Comparison of ENCODE assay signal across 20 cellular contexts in the genomic region with DNA sequence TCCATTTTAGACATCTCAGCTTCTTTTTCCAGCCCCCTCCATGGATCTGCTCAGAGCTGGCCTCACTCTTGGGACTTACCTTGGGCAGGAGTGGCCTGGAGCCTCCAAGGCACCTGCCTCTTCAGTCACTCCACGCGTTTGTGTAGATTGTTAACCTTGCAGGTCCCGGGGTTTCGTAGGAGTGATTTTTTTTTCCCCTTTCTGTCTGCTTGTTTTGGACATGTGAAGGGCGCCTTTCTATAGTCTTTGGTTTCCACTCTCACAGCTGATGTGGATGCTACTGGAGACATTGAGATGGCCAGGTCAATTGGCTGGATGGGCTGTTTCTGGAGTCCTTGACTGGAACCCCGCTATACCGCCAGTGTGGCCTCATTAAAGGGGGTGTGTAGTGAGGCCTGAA. TPM values are rescaled to one million over a fixed set of nuclear protein-coding genes. Genes with fewer than 3 reads are reported as not detected.
DNase-seq lines count a peak whose midpoint lies in the region; ATAC-seq and TF ChIP-seq lines count a peak whose summit lies in the region.
"Had no signal": no experiment of that assay in that cellular context is flagged by ENCODE, and none has a peak within 500 bp of the region (broad histone marks: within the 10 kb centered on the region; RNA-seq: fewer than 3 reads in every experiment).

No MANE protein-coding gene starts in this region.

- no peaks in the 10 kb centered on the region for H3K9me3 Mint-ChIP-seq in CD4-positive, alpha-beta T cell
- no peaks in the 10 kb centered on the region for H3K9me3 Mint-ChIP-seq in CD8-positive, alpha-beta memory T cell
- H3K9me3 Mint-ChIP-seq in dendritic cell treated with granulocyte-macrophage colony-stimulating factor and Interleukin-4, amounts not matched to agents 40 ng/mL and 50 ng/mL, for 4 days, result no peaks in the 10 kb centered on the region
- H3K9me3 Mint-ChIP-seq in nephron progenitor cell, result no peaks in the 10 kb centered on the region
- H3K9me3 Mint-ChIP-seq: stimulated activated naive B cell treated with anti-CD40 and anti-IgM and Interleukin-4, amounts not matched to agents 10 μg/mL and 1 μg/mL and 100 μg/mL, for 72 hours had no signal

- peak overlapping the region; percentile 69 for H3K4me3 Mint-ChIP-seq in CD4-positive, alpha-beta T cell
- peak overlapping the region in 5 of 7 donors; percentile 41 to 70 (median 50) for H3K4me3 Mint-ChIP-seq in CD8-positive, alpha-beta memory T cell
- H3K4me3 Mint-ChIP-seq in dendritic cell treated with granulocyte-macrophage colony-stimulating factor and Interleukin-4, amounts not matched to agents 40 ng/mL and 50 ng/mL, for 4 days, result no peak overlapping the region
- peak overlapping the region; percentile 23 for H3K4me3 Mint-ChIP-seq in nephron progenitor cell

- no peak for DNase-seq in CD4-positive, alpha-beta T cell
- DNase-seq in CD8-positive, alpha-beta memory T cell, result no peak
- no peak for DNase-seq in nephron progenitor cell
- DNase-seq in NCI-H774 (lab: John Stamatoyannopoulos, UW), result no peak
- no peak for DNase-seq in H7
- DNase-seq: activated CD4-positive, CD25-positive, alpha-beta regulatory T cell; activated naive CD4-positive, alpha-beta T cell treated with Interleukin-2 at 50 U/mL for 16 hours; amniotic stem cell; brain microvascular endothelial cell; IMR-90; left ventricle myocardium inferior; NCI-H1092; NCI-H187; NCI-H524 treated with DMSO at 0.1 percent for 48 hours; SHP77; sigmoid colon; stimulated activated naive B cell treated with anti-CD40 and anti-IgM and Interleukin-4, amounts not matched to agents 10 μg/mL and 1 μg/mL and 100 μg/mL, for 72 hours; upper lobe of right lung had no signal

- no peaks in the 10 kb centered on the region for H3K9me3 ChIP-seq in CD4-positive, alpha-beta T cell (ENCODE audit: control insufficient read depth, low read length)
- H3K9me3 ChIP-seq in CD8-positive, alpha-beta memory T cell (ENCODE audit: low read length), result no peaks in the 10 kb centered on the region
- H3K9me3 ChIP-seq: left ventricle myocardium inferior, sigmoid colon, upper lobe of right lung had no signal

- no peak overlapping the region for H3K4me3 ChIP-seq in CD8-positive, alpha-beta memory T cell (ENCODE audit: low read length)
- H3K4me3 ChIP-seq in H7 (ENCODE audit: insufficient read depth, low read depth, low read length), result no peak overlapping the region
- H3K4me3 ChIP-seq: left ventricle myocardium inferior, sigmoid colon, upper lobe of right lung had no signal

- TF ChIP-seq CTCF in CD4-positive, alpha-beta T cell (IDR thresholded peaks at IDR 0.05), result no peak
- no peak for TF ChIP-seq CTCF in nephron progenitor cell (IDR thresholded peaks at IDR 0.05)

- no peak for ATAC-seq in CD4-positive, alpha-beta T cell (ENCODE audit: poor library complexity)
- ATAC-seq in HG02885 (IDR thresholded peaks at IDR 0.05; ENCODE audit: poor library complexity, unreplicated experiment), result no peak
- ATAC-seq: stimulated activated naive B cell treated with anti-CD40 and anti-IgM and Interleukin-4, amounts not matched to agents 10 μg/mL and 1 μg/mL and 100 μg/mL, for 72 hours; upper lobe of right lung had no signal

- no peak overlapping the region for H3K27ac ChIP-seq in CD4-positive, alpha-beta T cell (ENCODE audit: low read depth, low read length)
- H3K27ac ChIP-seq in CD8-positive, alpha-beta memory T cell (ENCODE audit: low read depth, low read length), result no peak overlapping the region
- H3K27ac ChIP-seq: brain microvascular endothelial cell, left ventricle myocardium inferior, sigmoid colon, upper lobe of right lung had no signal

- no peaks in the 10 kb centered on the region for H3K36me3 ChIP-seq in CD8-positive, alpha-beta memory T cell (ENCODE audit: insufficient read depth, low read length)
- 0 out of 2 replicates have a peak, but pooled peaks cover 2% of the 10 kb centered on the region for H3K36me3 ChIP-seq in H7 (replicated peaks; ENCODE audit: control insufficient read depth, insufficient read depth, low read length)
- H3K36me3 ChIP-seq: brain microvascular endothelial cell had no signal

- H3K4me1 Mint-ChIP-seq in CD4-positive, alpha-beta T cell (ENCODE audit: low read depth), result peaks cover 33% of the 10 kb centered on the region
- peaks cover 25 to 40% (median 32%) of the 10 kb centered on the region in 3 donors for H3K4me1 Mint-ChIP-seq in CD8-positive, alpha-beta memory T cell
- H3K4me1 Mint-ChIP-seq in dendritic cell treated with granulocyte-macrophage colony-stimulating factor and Interleukin-4, amounts not matched to agents 40 ng/mL and 50 ng/mL, for 4 days (ENCODE audit: low read depth), result peaks cover 25% of the 10 kb centered on the region
- H3K4me1 Mint-ChIP-seq in nephron progenitor cell, result peaks cover 44% of the 10 kb centered on the region

- POLR2A ChIA-PET in CD4-positive, alpha-beta T cell (lab: Charles Lee), result no interaction called here
- POLR2A ChIA-PET in CD8-positive, alpha-beta memory T cell (lab: Charles Lee), result no interaction called here

- H3K4me1 ChIP-seq in CD8-positive, alpha-beta memory T cell (ENCODE audit: insufficient read depth, low read length), result peaks cover 14% of the 10 kb centered on the region

- CTCF ChIA-PET in CD4-positive, alpha-beta T cell (lab: Charles Lee), result no interaction called here
- CTCF ChIA-PET in CD8-positive, alpha-beta memory T cell (lab: Charles Lee), result no interaction called here

- no peaks in the 10 kb centered on the region for H3K27me3 Mint-ChIP-seq in CD4-positive, alpha-beta T cell
- peaks cover 6 to 18% of the 10 kb centered on the region in 2 donors for H3K27me3 Mint-ChIP-seq in CD8-positive, alpha-beta memory T cell
- no peaks in the 10 kb centered on the region for H3K27me3 Mint-ChIP-seq in dendritic cell treated with granulocyte-macrophage colony-stimulating factor and Interleukin-4, amounts not matched to agents 40 ng/mL and 50 ng/mL, for 4 days
- H3K27me3 Mint-ChIP-seq in nephron progenitor cell (ENCODE audit: low read depth, poor library complexity), result peaks cover 30% of the 10 kb centered on the region

- no peaks in the 10 kb centered on the region for H3K27me3 ChIP-seq in CD4-positive, alpha-beta T cell (ENCODE audit: control insufficient read depth, insufficient read depth, low read length)
- H3K27me3 ChIP-seq in CD8-positive, alpha-beta memory T cell (ENCODE audit: insufficient read depth, low read length, poor library complexity, severe bottlenecking), result no peaks in the 10 kb centered on the region
- H3K27me3 ChIP-seq in H7 (ENCODE audit: control insufficient read depth, insufficient read depth, low read length), result no peaks in the 10 kb centered on the region
- H3K27me3 ChIP-seq: brain microvascular endothelial cell, sigmoid colon, upper lobe of right lung had no signal

- peaks cover 16% of the 10 kb centered on the region for H3K36me3 Mint-ChIP-seq in CD4-positive, alpha-beta T cell (ENCODE audit: low read depth)
- H3K36me3 Mint-ChIP-seq in CD8-positive, alpha-beta memory T cell, result peaks cover 0 to 17% (median 0%) of the 10 kb centered on the region in 3 donors
- peaks cover 27% of the 10 kb centered on the region for H3K36me3 Mint-ChIP-seq in dendritic cell treated with granulocyte-macrophage colony-stimulating factor and Interleukin-4, amounts not matched to agents 40 ng/mL and 50 ng/mL, for 4 days (ENCODE audit: low read depth)
- no peaks in the 10 kb centered on the region for H3K36me3 Mint-ChIP-seq in nephron progenitor cell (ENCODE audit: low read depth)

- intact Hi-C loops in CD4-positive, alpha-beta T cell (cut with DNase I, micrococcal nuclease), result loop anchor here in 1 of 2 experiments (10.0 kb wide), 3 partner anchors 851 to 1641 kb away; a partner anchor contains a TSS
- intact Hi-C loops in dendritic cell treated with granulocyte-macrophage colony-stimulating factor and Interleukin-4, amounts not matched to agents 40 ng/mL and 50 ng/mL, for 4 days (cut with micrococcal nuclease), result loop anchor here (5.0 kb wide), 2 partner anchors 62 to 352 kb away; a partner anchor contains a TSS

- no peak overlapping the region for H3K27ac Mint-ChIP-seq in CD4-positive, alpha-beta T cell
- peak overlapping the region in 1 of 8 donors; percentile 78 for H3K27ac Mint-ChIP-seq in CD8-positive, alpha-beta memory T cell
- peak overlapping the region; percentile 27 for H3K27ac Mint-ChIP-seq in dendritic cell treated with granulocyte-macrophage colony-stimulating factor and Interleukin-4, amounts not matched to agents 40 ng/mL and 50 ng/mL, for 4 days
- H3K27ac Mint-ChIP-seq in nephron progenitor cell, result no peak overlapping the region
- H3K27ac Mint-ChIP-seq: stimulated activated naive B cell treated with anti-CD40 and anti-IgM and Interleukin-4, amounts not matched to agents 10 μg/mL and 1 μg/mL and 100 μg/mL, for 72 hours had no signal

RNA-seq across cellular contexts. Expression of a gene that starts 2.0 kb away (rescaled TPM):
- 10 to 100 TPM; 53.9 to 56.2 TPM for total RNA-seq in CD4-positive, alpha-beta T cell
- total RNA-seq in CD8-positive, alpha-beta memory T cell, result 100 to 1,000 TPM; 147 to 150 TPM
- polyA plus RNA-seq in CD8-positive, alpha-beta memory T cell, result 156 TPM
- total RNA-seq in H7 (2014; rRNA removed; shearing (Covaris generic)), result 225 and 238 TPM in 2 replicates

RNA-seq across cellular contexts. Expression of a gene that starts 44.1 kb away (rescaled TPM):
- 10 to 100 TPM; 27.0 to 30.6 TPM for total RNA-seq in CD4-positive, alpha-beta T cell
- total RNA-seq in CD8-positive, alpha-beta memory T cell, result 10 to 100 TPM; 43.8 to 44.0 TPM
- 61.3 TPM for polyA plus RNA-seq in CD8-positive, alpha-beta memory T cell
- total RNA-seq in H7 (2014; rRNA removed; shearing (Covaris generic)), result 128 and 162 TPM in 2 replicates
